In the genomic region with DNA sequence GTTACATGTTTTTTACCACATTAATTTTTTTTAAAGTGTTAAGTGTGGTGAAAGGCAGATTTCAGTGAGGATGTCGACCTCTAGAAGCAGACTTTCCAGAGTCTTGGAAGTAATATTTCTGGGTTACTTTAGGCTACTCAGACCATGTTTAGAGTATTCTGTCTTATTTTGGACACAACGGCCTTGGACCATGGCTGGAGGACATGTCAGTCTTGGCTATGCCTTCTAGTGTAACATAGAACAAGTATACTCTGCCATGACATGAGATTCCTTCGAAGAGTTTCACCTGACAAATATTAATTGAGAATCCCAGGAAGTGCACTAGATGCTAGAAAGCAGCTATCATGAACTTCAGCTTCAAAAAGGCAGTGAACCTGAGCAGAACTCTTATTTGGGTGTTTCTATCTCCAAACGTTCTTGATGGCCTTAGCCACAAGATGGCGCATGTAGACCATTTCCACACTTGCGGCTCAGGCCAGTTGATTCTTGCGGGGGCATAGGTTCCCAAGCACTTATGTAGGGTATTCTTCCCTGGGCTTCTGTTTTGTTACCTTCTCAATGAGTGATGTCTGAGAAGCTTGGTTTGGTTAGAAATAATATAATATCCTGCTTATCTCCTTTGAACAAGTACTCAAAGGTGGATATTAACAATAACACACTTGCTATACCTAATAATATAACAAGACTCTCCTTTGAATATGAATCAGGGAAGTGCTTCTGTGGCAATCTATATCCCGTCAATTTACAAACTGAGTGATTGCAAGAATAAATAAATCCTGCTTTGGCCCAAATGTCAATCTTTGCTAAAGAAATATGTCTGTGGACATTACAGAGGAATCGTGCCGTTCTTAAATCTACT, we compare ENCODE assay signal across 8 cellular contexts.
DNase-seq lines count a peak whose midpoint lies in the region; ATAC-seq lines count a peak whose summit lies in the region.

No MANE protein-coding gene starts in this region.

- no peak overlapping the region for H3K27ac Mint-ChIP-seq in activated CD8-positive, alpha-beta memory T cell treated with anti-CD3 and anti-CD28 coated beads, Interleukin-2, amount 10 ng/mL, durations not matched to agents 7 days and 5 days
- H3K27ac Mint-ChIP-seq in natural killer cell treated with Interleukin-12 subunit alpha and Interleukin-12 subunit beta and Interleukin-15 and Interleukin-18, amount 100 ng/mL, for 72 hours, result no peak overlapping the region
- no peak overlapping the region for H3K27ac Mint-ChIP-seq in stimulated activated naive CD8-positive, alpha-beta T cell treated with anti-CD3 and anti-CD28 coated beads, Interleukin-15, amount 100 ng/mL, for 72 hours

- no peaks in the 10 kb centered on the region for H3K27me3 Mint-ChIP-seq in activated CD8-positive, alpha-beta memory T cell treated with anti-CD3 and anti-CD28 coated beads, Interleukin-2, amount 10 ng/mL, durations not matched to agents 7 days and 5 days
- H3K27me3 Mint-ChIP-seq in natural killer cell treated with Interleukin-12 subunit alpha and Interleukin-12 subunit beta and Interleukin-15 and Interleukin-18, amount 100 ng/mL, for 72 hours, result peaks cover 5 to 9% of the 10 kb centered on the region in 2 donors
- peaks cover 8% of the 10 kb centered on the region for H3K27me3 Mint-ChIP-seq in stimulated activated naive CD8-positive, alpha-beta T cell treated with anti-CD3 and anti-CD28 coated beads, Interleukin-15, amount 100 ng/mL, for 72 hours

- no peak overlapping the region for H3K4me3 Mint-ChIP-seq in activated CD8-positive, alpha-beta memory T cell treated with anti-CD3 and anti-CD28 coated beads, Interleukin-2, amount 10 ng/mL, durations not matched to agents 7 days and 5 days
- H3K4me3 Mint-ChIP-seq in natural killer cell treated with Interleukin-12 subunit alpha and Interleukin-12 subunit beta and Interleukin-15 and Interleukin-18, amount 100 ng/mL, for 72 hours, result no peak overlapping the region
- no peak overlapping the region for H3K4me3 Mint-ChIP-seq in stimulated activated naive CD8-positive, alpha-beta T cell treated with anti-CD3 and anti-CD28 coated beads, Interleukin-15, amount 100 ng/mL, for 72 hours

- no peaks in the 10 kb centered on the region for H3K9me3 Mint-ChIP-seq in activated CD8-positive, alpha-beta memory T cell treated with anti-CD3 and anti-CD28 coated beads, Interleukin-2, amount 10 ng/mL, durations not matched to agents 7 days and 5 days (ENCODE audit: low read depth)
- H3K9me3 Mint-ChIP-seq in natural killer cell treated with Interleukin-12 subunit alpha and Interleukin-12 subunit beta and Interleukin-15 and Interleukin-18, amount 100 ng/mL, for 72 hours, result no peaks in the 10 kb centered on the region
- no peaks in the 10 kb centered on the region for H3K9me3 Mint-ChIP-seq in stimulated activated naive CD8-positive, alpha-beta T cell treated with anti-CD3 and anti-CD28 coated beads, Interleukin-15, amount 100 ng/mL, for 72 hours

- no peaks in the 10 kb centered on the region for H3K4me1 Mint-ChIP-seq in activated CD8-positive, alpha-beta memory T cell treated with anti-CD3 and anti-CD28 coated beads, Interleukin-2, amount 10 ng/mL, durations not matched to agents 7 days and 5 days
- H3K4me1 Mint-ChIP-seq in natural killer cell treated with Interleukin-12 subunit alpha and Interleukin-12 subunit beta and Interleukin-15 and Interleukin-18, amount 100 ng/mL, for 72 hours (ENCODE audit: low read depth in 2 of 2), result no peaks in the 10 kb centered on the region
- H3K4me1 Mint-ChIP-seq in stimulated activated naive CD8-positive, alpha-beta T cell treated with anti-CD3 and anti-CD28 coated beads, Interleukin-15, amount 100 ng/mL, for 72 hours, result no peaks in the 10 kb centered on the region

- H3K36me3 Mint-ChIP-seq in activated CD8-positive, alpha-beta memory T cell treated with anti-CD3 and anti-CD28 coated beads, Interleukin-2, amount 10 ng/mL, durations not matched to agents 7 days and 5 days, result no peaks in the 10 kb centered on the region
- H3K36me3 Mint-ChIP-seq in natural killer cell treated with Interleukin-12 subunit alpha and Interleukin-12 subunit beta and Interleukin-15 and Interleukin-18, amount 100 ng/mL, for 72 hours, result no peaks in the 10 kb centered on the region

- peak; percentile 55 for DNase-seq in COLO668 (lab: John Stamatoyannopoulos, UW; ENCODE audit: unreplicated experiment)
- peak; percentile 60 for DNase-seq in NCI-H774 (lab: John Stamatoyannopoulos, UW)
- DNase-seq in activated CD8-positive, alpha-beta memory T cell treated with anti-CD3 and anti-CD28 coated beads, Interleukin-2, amount 10 ng/mL, durations not matched to agents 7 days and 5 days, result peak; percentile 72
- DNase-seq in natural killer cell treated with Interleukin-12 subunit alpha and Interleukin-12 subunit beta and Interleukin-15 and Interleukin-18, amount 100 ng/mL, for 72 hours (ENCODE audit: low spot score), result peak; percentile 67
- DNase-seq in stimulated activated naive CD8-positive, alpha-beta T cell treated with anti-CD3 and anti-CD28 coated beads, Interleukin-15, amount 100 ng/mL, for 72 hours, result peak; percentile 52 to 62

- ATAC-seq in GM19351 (IDR thresholded peaks at IDR 0.05; ENCODE audit: unreplicated experiment), result peak; percentile 93
- ATAC-seq in HG03460 (IDR thresholded peaks at IDR 0.05; ENCODE audit: unreplicated experiment), result peak; percentile 91
- ATAC-seq in activated CD8-positive, alpha-beta memory T cell treated with anti-CD3 and anti-CD28 coated beads, Interleukin-2, amount 10 ng/mL, durations not matched to agents 7 days and 5 days, result peak; percentile 67
- peak; percentile 50 for ATAC-seq in esophagus mucosa
- ATAC-seq in natural killer cell treated with Interleukin-12 subunit alpha and Interleukin-12 subunit beta and Interleukin-15 and Interleukin-18, amount 100 ng/mL, for 72 hours, result peak; percentile 48 to 63
- peak; percentile 79 for ATAC-seq in stimulated activated naive CD8-positive, alpha-beta T cell treated with anti-CD3 and anti-CD28 coated beads, Interleukin-15, amount 100 ng/mL, for 72 hours

- CTCF ChIA-PET in activated CD8-positive, alpha-beta memory T cell treated with anti-CD3 and anti-CD28 coated beads, Interleukin-2, amount 10 ng/mL, durations not matched to agents 7 days and 5 days (lab: Charles Lee), result interaction anchor here (0.8 to 3.1 kb wide), 9 partner anchors 10 to 709 kb away, joined by 3 to 20 read pairs (median 4); partner anchors contain the start of gene STAM2

Comparison
In these comparisons a context has a peak if more than half of its experiments do, and no peak if none do; other contexts are left out.
1. Peak in every context shown above with its lines: DNase-seq and ATAC-seq.